Comparison of ENCODE assay signal across 1 cellular context in genomic region chr17:15257316-15257925, GRCh38.
TF ChIP-seq lines count a peak whose summit lies in the region.

No MANE protein-coding gene starts in this region.

TF ChIP-seq in HepG2, 621 proteins besides CTCF, POLR2A, EP300 and RAD21 (continued from another document and continues in another):
- TF ChIP-seq, protein P1, sequence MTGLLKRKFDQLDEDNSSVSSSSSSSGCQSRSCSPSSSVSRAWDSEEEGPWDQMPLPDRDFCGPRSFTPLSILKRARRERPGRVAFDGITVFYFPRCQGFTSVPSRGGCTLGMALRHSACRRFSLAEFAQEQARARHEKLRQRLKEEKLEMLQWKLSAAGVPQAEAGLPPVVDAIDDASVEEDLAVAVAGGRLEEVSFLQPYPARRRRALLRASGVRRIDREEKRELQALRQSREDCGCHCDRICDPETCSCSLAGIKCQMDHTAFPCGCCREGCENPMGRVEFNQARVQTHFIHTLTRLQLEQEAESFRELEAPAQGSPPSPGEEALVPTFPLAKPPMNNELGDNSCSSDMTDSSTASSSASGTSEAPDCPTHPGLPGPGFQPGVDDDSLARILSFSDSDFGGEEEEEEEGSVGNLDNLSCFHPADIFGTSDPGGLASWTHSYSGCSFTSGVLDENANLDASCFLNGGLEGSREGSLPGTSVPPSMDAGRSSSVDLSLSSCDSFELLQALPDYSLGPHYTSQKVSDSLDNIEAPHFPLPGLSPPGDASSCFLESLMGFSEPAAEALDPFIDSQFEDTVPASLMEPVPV (CRISPR knock-in tag; IDR thresholded peaks at IDR 0.05) = 0 out of 2 replicates have a peak, but pooled peaks have one; percentile 37
- TF ChIP-seq KLF15 (CRISPR knock-in tag; IDR thresholded peaks at IDR 0.05; ENCODE audit: borderline replicate concordance) (0 out of 2 replicates have a peak, but pooled peaks have one; percentile 37), STAG1 (CRISPR knock-in tag; IDR thresholded peaks at IDR 0.05) (peak; percentile 75), GABPB1 (CRISPR knock-in tag; IDR thresholded peaks at IDR 0.05) (peak; percentile 27; the same call in 1 of the 2 replicates), CHD4 (IDR thresholded peaks at IDR 0.05; ENCODE audit: borderline replicate concordance, low read length) (no peak), EHMT2 (IDR thresholded peaks at IDR 0.05; ENCODE audit: borderline replicate concordance, low read depth, low read length) (no peak), NFIC (IDR thresholded peaks at IDR 0.05; ENCODE audit: low read length) (no peak), XRCC5 (optimal IDR thresholded peaks at IDR 0.05; ENCODE audit: low read length) (peak; percentile 37), TAF1 (CRISPR knock-in tag; IDR thresholded peaks at IDR 0.05) (no peak), HNRNPL (IDR thresholded peaks at IDR 0.05; ENCODE audit: low read depth, low read length) (peak; percentile 91), ZNF788 (CRISPR knock-in tag; IDR thresholded peaks at IDR 0.05; ENCODE audit: borderline replicate concordance) (0 out of 2 replicates have a peak, but pooled peaks have one; percentile 46), TMF1 (CRISPR knock-in tag; IDR thresholded peaks at IDR 0.05; ENCODE audit: low read depth) (no peak), FOSL2 (CRISPR knock-in tag; IDR thresholded peaks at IDR 0.05) (peak; percentile 69), ZBTB34 (CRISPR knock-in tag; IDR thresholded peaks at IDR 0.05) (0 out of 2 replicates have a peak, but pooled peaks have one; percentile 46), ZBTB40 (IDR thresholded peaks at IDR 0.05) (no peak), ZBTB40 (CRISPR knock-in tag; IDR thresholded peaks at IDR 0.05) (peak; percentile 40; the same call in 1 of the 2 replicates), ZNF550 (CRISPR knock-in tag; IDR thresholded peaks at IDR 0.05; ENCODE audit: borderline replicate concordance) (0 out of 2 replicates have a peak, but pooled peaks have one; percentile 39), ZNF619 (CRISPR knock-in tag; IDR thresholded peaks at IDR 0.05) (0 out of 2 replicates have a peak, but pooled peaks have one; percentile 28), HNF4A (CRISPR knock-in tag; IDR thresholded peaks at IDR 0.05) (peak; percentile 43), ZNF777 (CRISPR knock-in tag; IDR thresholded peaks at IDR 0.05) (0 out of 2 replicates have a peak, but pooled peaks have one; percentile 32), ZMYM2 (CRISPR knock-in tag; IDR thresholded peaks at IDR 0.05) (0 out of 2 replicates have a peak, but pooled peaks have one; percentile 30), GATAD2A (CRISPR knock-in tag; IDR thresholded peaks at IDR 0.05) (peak; percentile 49; the same call in 1 of the 2 replicates)
- TF ChIP-seq, protein P2, sequence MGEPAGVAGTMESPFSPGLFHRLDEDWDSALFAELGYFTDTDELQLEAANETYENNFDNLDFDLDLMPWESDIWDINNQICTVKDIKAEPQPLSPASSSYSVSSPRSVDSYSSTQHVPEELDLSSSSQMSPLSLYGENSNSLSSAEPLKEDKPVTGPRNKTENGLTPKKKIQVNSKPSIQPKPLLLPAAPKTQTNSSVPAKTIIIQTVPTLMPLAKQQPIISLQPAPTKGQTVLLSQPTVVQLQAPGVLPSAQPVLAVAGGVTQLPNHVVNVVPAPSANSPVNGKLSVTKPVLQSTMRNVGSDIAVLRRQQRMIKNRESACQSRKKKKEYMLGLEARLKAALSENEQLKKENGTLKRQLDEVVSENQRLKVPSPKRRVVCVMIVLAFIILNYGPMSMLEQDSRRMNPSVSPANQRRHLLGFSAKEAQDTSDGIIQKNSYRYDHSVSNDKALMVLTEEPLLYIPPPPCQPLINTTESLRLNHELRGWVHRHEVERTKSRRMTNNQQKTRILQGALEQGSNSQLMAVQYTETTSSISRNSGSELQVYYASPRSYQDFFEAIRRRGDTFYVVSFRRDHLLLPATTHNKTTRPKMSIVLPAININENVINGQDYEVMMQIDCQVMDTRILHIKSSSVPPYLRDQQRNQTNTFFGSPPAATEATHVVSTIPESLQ (CRISPR knock-in tag; conservative IDR thresholded peaks at IDR 0.05) = no peak
- TF ChIP-seq, protein P3, sequence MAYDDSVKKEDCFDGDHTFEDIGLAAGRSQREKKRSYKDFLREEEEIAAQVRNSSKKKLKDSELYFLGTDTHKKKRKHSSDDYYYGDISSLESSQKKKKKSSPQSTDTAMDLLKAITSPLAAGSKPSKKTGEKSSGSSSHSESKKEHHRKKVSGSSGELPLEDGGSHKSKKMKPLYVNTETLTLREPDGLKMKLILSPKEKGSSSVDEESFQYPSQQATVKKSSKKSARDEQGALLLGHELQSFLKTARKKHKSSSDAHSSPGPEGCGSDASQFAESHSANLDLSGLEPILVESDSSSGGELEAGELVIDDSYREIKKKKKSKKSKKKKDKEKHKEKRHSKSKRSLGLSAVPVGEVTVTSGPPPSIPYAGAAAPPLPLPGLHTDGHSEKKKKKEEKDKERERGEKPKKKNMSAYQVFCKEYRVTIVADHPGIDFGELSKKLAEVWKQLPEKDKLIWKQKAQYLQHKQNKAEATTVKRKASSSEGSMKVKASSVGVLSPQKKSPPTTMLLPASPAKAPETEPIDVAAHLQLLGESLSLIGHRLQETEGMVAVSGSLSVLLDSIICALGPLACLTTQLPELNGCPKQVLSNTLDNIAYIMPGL (CRISPR knock-in tag; IDR thresholded peaks at IDR 0.05; ENCODE audit: borderline replicate concordance in 1 of 2, low read depth in 1 of 2) = peak; percentile 34 to 65; a peak in 2 of 4 replicates
- TF ChIP-seq, protein P4, sequence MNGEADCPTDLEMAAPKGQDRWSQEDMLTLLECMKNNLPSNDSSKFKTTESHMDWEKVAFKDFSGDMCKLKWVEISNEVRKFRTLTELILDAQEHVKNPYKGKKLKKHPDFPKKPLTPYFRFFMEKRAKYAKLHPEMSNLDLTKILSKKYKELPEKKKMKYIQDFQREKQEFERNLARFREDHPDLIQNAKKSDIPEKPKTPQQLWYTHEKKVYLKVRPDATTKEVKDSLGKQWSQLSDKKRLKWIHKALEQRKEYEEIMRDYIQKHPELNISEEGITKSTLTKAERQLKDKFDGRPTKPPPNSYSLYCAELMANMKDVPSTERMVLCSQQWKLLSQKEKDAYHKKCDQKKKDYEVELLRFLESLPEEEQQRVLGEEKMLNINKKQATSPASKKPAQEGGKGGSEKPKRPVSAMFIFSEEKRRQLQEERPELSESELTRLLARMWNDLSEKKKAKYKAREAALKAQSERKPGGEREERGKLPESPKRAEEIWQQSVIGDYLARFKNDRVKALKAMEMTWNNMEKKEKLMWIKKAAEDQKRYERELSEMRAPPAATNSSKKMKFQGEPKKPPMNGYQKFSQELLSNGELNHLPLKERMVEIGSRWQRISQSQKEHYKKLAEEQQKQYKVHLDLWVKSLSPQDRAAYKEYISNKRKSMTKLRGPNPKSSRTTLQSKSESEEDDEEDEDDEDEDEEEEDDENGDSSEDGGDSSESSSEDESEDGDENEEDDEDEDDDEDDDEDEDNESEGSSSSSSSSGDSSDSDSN (CRISPR knock-in tag; IDR thresholded peaks at IDR 0.05) = peak; percentile 34; the same call in 1 of the 2 replicates
- TF ChIP-seq, protein P5, sequence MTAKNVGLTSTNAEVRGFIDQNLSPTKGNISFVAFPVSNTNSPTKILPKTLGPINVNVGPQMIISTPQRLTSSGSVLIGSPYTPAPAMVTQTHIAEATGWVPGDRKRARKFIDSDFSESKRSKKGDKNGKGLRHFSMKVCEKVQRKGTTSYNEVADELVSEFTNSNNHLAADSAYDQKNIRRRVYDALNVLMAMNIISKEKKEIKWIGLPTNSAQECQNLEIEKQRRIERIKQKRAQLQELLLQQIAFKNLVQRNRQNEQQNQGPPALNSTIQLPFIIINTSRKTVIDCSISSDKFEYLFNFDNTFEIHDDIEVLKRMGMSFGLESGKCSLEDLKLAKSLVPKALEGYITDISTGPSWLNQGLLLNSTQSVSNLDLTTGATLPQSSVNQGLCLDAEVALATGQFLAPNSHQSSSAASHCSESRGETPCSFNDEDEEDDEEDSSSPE (CRISPR knock-in tag; IDR thresholded peaks at IDR 0.05) = no peak
- TF ChIP-seq, protein P6, sequence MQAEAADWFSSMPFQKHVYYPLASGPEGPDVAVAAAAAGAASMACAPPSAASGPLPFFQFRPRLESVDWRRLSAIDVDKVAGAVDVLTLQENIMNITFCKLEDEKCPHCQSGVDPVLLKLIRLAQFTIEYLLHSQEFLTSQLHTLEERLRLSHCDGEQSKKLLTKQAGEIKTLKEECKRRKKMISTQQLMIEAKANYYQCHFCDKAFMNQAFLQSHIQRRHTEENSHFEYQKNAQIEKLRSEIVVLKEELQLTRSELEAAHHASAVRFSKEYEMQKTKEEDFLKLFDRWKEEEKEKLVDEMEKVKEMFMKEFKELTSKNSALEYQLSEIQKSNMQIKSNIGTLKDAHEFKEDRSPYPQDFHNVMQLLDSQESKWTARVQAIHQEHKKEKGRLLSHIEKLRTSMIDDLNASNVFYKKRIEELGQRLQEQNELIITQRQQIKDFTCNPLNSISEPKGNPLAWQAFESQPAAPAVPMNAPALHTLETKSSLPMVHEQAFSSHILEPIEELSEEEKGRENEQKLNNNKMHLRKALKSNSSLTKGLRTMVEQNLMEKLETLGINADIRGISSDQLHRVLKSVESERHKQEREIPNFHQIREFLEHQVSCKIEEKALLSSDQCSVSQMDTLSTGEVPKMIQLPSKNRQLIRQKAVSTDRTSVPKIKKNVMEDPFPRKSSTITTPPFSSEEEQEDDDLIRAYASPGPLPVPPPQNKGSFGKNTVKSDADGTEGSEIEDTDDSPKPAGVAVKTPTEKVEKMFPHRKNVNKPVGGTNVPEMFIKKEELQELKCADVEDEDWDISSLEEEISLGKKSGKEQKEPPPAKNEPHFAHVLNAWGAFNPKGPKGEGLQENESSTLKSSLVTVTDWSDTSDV (CRISPR knock-in tag; IDR thresholded peaks at IDR 0.05) = 0 out of 2 replicates have a peak, but pooled peaks have one; percentile 19
- TF ChIP-seq, protein P7, sequence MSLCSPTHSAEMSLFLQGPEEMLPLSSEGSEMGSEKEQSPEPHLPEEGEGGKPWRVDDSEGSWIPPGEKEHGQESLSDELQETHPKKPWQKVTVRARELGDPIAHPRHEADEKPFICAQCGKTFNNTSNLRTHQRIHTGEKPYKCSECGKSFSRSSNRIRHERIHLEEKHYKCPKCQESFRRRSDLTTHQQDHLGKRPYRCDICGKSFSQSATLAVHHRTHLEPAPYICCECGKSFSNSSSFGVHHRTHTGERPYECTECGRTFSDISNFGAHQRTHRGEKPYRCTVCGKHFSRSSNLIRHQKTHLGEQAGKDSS (CRISPR knock-in tag; IDR thresholded peaks at IDR 0.05; ENCODE audit: borderline replicate concordance, low read depth) = peak; percentile 99
